13 cellular contexts compared by ENCODE assay signal in the genomic region with DNA sequence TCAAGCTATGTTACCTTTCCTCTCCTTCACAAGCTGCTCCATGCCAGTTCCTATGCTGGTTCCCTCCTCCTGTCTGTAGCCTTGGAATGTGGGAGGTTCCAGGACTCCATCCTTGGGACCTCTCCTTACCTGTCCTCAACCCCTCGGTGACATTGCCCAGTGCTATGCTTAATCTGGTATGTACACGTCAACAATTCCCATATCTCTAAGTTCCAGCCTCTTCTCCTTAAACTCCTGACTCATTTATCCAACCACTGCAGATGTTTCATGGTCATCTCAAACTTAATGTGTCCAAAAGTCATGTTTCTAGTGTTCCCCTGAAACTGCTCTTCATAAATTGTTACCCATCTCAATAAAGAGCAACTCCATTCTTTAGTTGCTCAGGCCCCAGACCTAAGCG.
"Had no signal": no experiment of that assay in that cellular context is flagged by ENCODE, and none has a peak within 500 bp of the region (broad histone marks: within the 10 kb centered on the region; RNA-seq: fewer than 3 reads in every experiment).

No MANE protein-coding gene starts in this region.

- H3K4me1 Mint-ChIP-seq: activated CD8-positive, alpha-beta memory T cell treated with anti-CD3 and anti-CD28 coated beads, Interleukin-2, amount 10 ng/mL, durations not matched to agents 7 days and 5 days; memory B cell; stimulated activated memory B cell treated with anti-CD40 and anti-IgM and Interleukin-4, amounts not matched to agents 10 μg/mL and 1 μg/mL and 100 μg/mL, for 72 hours had no signal

- H3K4me3 Mint-ChIP-seq: activated CD8-positive, alpha-beta memory T cell treated with anti-CD3 and anti-CD28 coated beads, Interleukin-2, amount 10 ng/mL, durations not matched to agents 7 days and 5 days; activated naive CD8-positive, alpha-beta T cell; activated T-cell treated with anti-CD3 and anti-CD28 coated beads, Interleukin-2, amount 50 U/mL, for 24 hours; memory B cell; stimulated activated memory B cell treated with anti-CD40 and anti-IgM and Interleukin-4, amounts not matched to agents 10 μg/mL and 1 μg/mL and 100 μg/mL, for 72 hours had no signal

- H3K9me3 Mint-ChIP-seq: activated T-cell treated with anti-CD3 and anti-CD28 coated beads, Interleukin-2, amount 50 U/mL, for 24 hours; memory B cell; stimulated activated memory B cell treated with anti-CD40 and anti-IgM and Interleukin-4, amounts not matched to agents 10 μg/mL and 1 μg/mL and 100 μg/mL, for 72 hours had no signal

- H3K27me3 Mint-ChIP-seq: activated CD8-positive, alpha-beta memory T cell treated with anti-CD3 and anti-CD28 coated beads, Interleukin-2, amount 10 ng/mL, durations not matched to agents 7 days and 5 days; activated naive CD8-positive, alpha-beta T cell; stimulated activated memory B cell treated with anti-CD40 and anti-IgM and Interleukin-4, amounts not matched to agents 10 μg/mL and 1 μg/mL and 100 μg/mL, for 72 hours had no signal

- H3K27ac Mint-ChIP-seq: activated CD8-positive, alpha-beta memory T cell treated with anti-CD3 and anti-CD28 coated beads, Interleukin-2, amount 10 ng/mL, durations not matched to agents 7 days and 5 days; activated naive CD8-positive, alpha-beta T cell; activated T-cell treated with anti-CD3 and anti-CD28 coated beads, Interleukin-2, amount 50 U/mL, for 24 hours; memory B cell; stimulated activated memory B cell treated with anti-CD40 and anti-IgM and Interleukin-4, amounts not matched to agents 10 μg/mL and 1 μg/mL and 100 μg/mL, for 72 hours had no signal

- H3K36me3 Mint-ChIP-seq: activated CD8-positive, alpha-beta memory T cell treated with anti-CD3 and anti-CD28 coated beads, Interleukin-2, amount 10 ng/mL, durations not matched to agents 7 days and 5 days; activated naive CD8-positive, alpha-beta T cell; memory B cell; stimulated activated memory B cell treated with anti-CD40 and anti-IgM and Interleukin-4, amounts not matched to agents 10 μg/mL and 1 μg/mL and 100 μg/mL, for 72 hours had no signal

- DNase-seq: activated CD4-positive, alpha-beta T cell treated with anti-CD3 and anti-CD28 coated beads for 1 hour; activated CD4-positive, alpha-beta T cell treated with anti-CD3 and anti-CD28 coated beads, Interleukin-2, amount 50 U/mL, for 48 hours; activated CD8-positive, alpha-beta memory T cell treated with anti-CD3 and anti-CD28 coated beads, Interleukin-2, amount 10 ng/mL, durations not matched to agents 7 days and 5 days; activated gamma-delta T cell; activated T-cell treated with anti-CD3 and anti-CD28 coated beads, Interleukin-2, amount 50 U/mL, for 24 hours; hypothalamus; kidney glomerular epithelial cell; small intestine; substantia nigra; T-helper 9 cell had no signal

- ATAC-seq: activated CD8-positive, alpha-beta memory T cell treated with anti-CD3 and anti-CD28 coated beads, Interleukin-2, amount 10 ng/mL, durations not matched to agents 7 days and 5 days; stimulated activated memory B cell treated with anti-CD40 and anti-IgM and Interleukin-4, amounts not matched to agents 10 μg/mL and 1 μg/mL and 100 μg/mL, for 72 hours had no signal
